ENCODE assay signal across 14 cellular contexts in genomic region chr17:29004081-29004692, GRCh38. TPM values are rescaled to one million over a fixed set of nuclear protein-coding genes. Genes with fewer than 3 reads are reported as not detected.
DNase-seq lines count a peak whose midpoint lies in the region; TF ChIP-seq lines count a peak whose summit lies in the region.
"Had no signal": no experiment of that assay in that cellular context is flagged by ENCODE, and none has a peak within 500 bp of the region (broad histone marks: within the 10 kb centered on the region; RNA-seq: fewer than 3 reads in every experiment).

No MANE protein-coding gene starts in this region.

- no peaks in the 10 kb centered on the region for H3K9me3 ChIP-seq in ectodermal cell (ENCODE audit: control insufficient read depth, low read length)
- H3K9me3 ChIP-seq: heart right ventricle, prostate gland, SJCRH30, vagina had no signal

- POLR2A ChIA-PET in HEK293T (lab: Yijun Ruan, JAX): no interaction called here

- H3K27me3 Mint-ChIP-seq in mesothelial cell of epicardium (ENCODE audit: low read depth): peaks cover 91% of the 10 kb centered on the region

- 75% methylated on average over 20 of the region's 20 CpGs for WGBS in ectodermal cell, 2 experiments

- H3K4me1 ChIP-seq in ectodermal cell (ENCODE audit: control insufficient read depth, insufficient read depth, low read length): peaks cover 31% of the 10 kb centered on the region

- no peak for TF ChIP-seq CTCF in mesothelial cell of epicardium (IDR thresholded peaks at IDR 0.05; ENCODE audit: unreplicated experiment)

- peak; percentile 17 for DNase-seq in AG08395 (ENCODE audit: low spot score)
- peak; percentile 8 for DNase-seq in NCI-H460 (ENCODE audit: extremely low read depth, low read depth)
- peak in 1 of 2 experiments; percentile 45 for DNase-seq in mesothelial cell of epicardium (ENCODE audit: low spot score in 2 of 2, unreplicated experiment in 2 of 2)
- no peak for DNase-seq in HEK293T (ENCODE audit: extremely low spot score)
- no peak for DNase-seq in cerebellum (ENCODE audit: low spot score)
- DNase-seq in HuH-7 (ENCODE audit: low spot score): no peak
- DNase-seq in Kasumi-1 (lab: John Stamatoyannopoulos, UW): no peak
- DNase-seq: AML-193, heart right ventricle had no signal

- H3K27ac Mint-ChIP-seq in mesothelial cell of epicardium: no peak overlapping the region

- no peaks in the 10 kb centered on the region for H3K36me3 ChIP-seq in ectodermal cell (ENCODE audit: control insufficient read depth, insufficient read depth, low read length)
- H3K36me3 ChIP-seq: heart right ventricle, prostate gland, SJCRH30, vagina had no signal

- peak overlapping the region; percentile 26 for H3K4me3 Mint-ChIP-seq in mesothelial cell of epicardium

- H3K36me3 Mint-ChIP-seq in mesothelial cell of epicardium: no peaks in the 10 kb centered on the region

- peaks cover 36% of the 10 kb centered on the region for H3K27me3 ChIP-seq in ectodermal cell (ENCODE audit: control insufficient read depth, insufficient read depth, low read length, poor library complexity, severe bottlenecking)
- H3K27me3 ChIP-seq: SJCRH30 had no signal

- H3K27ac ChIP-seq in ectodermal cell (ENCODE audit: insufficient read depth, low read depth, low read length, poor library complexity, severe bottlenecking): no peak overlapping the region
- H3K27ac ChIP-seq: heart right ventricle, prostate gland, SJCRH30, vagina had no signal

- CTCF ChIA-PET in HEK293T (lab: Yijun Ruan, JAX): no interaction called here

- H3K9me3 Mint-ChIP-seq in mesothelial cell of epicardium: no peaks in the 10 kb centered on the region

- H3K4me1 Mint-ChIP-seq in mesothelial cell of epicardium: peaks cover 6% of the 10 kb centered on the region

- H3K4me3 ChIP-seq in ectodermal cell (ENCODE audit: insufficient read depth, low read depth, low read length): peak overlapping the region; percentile 1
- H3K4me3 ChIP-seq: heart right ventricle, prostate gland, SJCRH30, vagina had no signal

TF ChIP-seq in HEK293T, 16 proteins besides CTCF, POLR2A, EP300 and RAD21:
- TF ChIP-seq FOXA1 (IDR thresholded peaks at IDR 0.05): no peak
- TF ChIP-seq FOXM1 (IDR thresholded peaks at IDR 0.05; ENCODE audit: borderline replicate concordance): no peak
- TF ChIP-seq NFRKB (IDR thresholded peaks at IDR 0.05): no peak
- TF ChIP-seq CTBP1 (IDR thresholded peaks at IDR 0.05; ENCODE audit: borderline replicate concordance): no peak
- no peak for TF ChIP-seq SUZ12 (IDR thresholded peaks at IDR 0.05)
- no peak for TF ChIP-seq FOXK2 (IDR thresholded peaks at IDR 0.05)
- no peak for TF ChIP-seq SP1 (IDR thresholded peaks at IDR 0.05)
- TF ChIP-seq PKNOX1 (IDR thresholded peaks at IDR 0.05): no peak
- no peak for TF ChIP-seq TARDBP (IDR thresholded peaks at IDR 0.05)
- no peak for TF ChIP-seq ZNF384 (IDR thresholded peaks at IDR 0.05)
- no peak for TF ChIP-seq ELF4 (IDR thresholded peaks at IDR 0.05)
- no peak for TF ChIP-seq LEF1 (IDR thresholded peaks at IDR 0.05; ENCODE audit: borderline replicate concordance)
- TF ChIP-seq BHLHE40 (IDR thresholded peaks at IDR 0.05; ENCODE audit: borderline replicate concordance): no peak
- TF ChIP-seq HDGF (IDR thresholded peaks at IDR 0.05; ENCODE audit: borderline replicate concordance): no peak
TF ChIP-seq in HEK293T: peak in this region for 0.

RNA-seq across cellular contexts. Expression of gene SEZ6, which starts 1.6 kb away (rescaled TPM):
- not detected in 2 replicates for total RNA-seq in NCI-H460 (2014; rRNA removed; shearing (Covaris generic))
- not detected in 2 replicates for polyA plus RNA-seq in NCI-H460 (2014; cell fraction: nucleus; rRNA removed)
- polyA plus RNA-seq in ectodermal cell (2013, experiment 1 of 4): 47.8 TPM
- 37.3 TPM for polyA plus RNA-seq in ectodermal cell (2013, experiment 2 of 4)
- polyA plus RNA-seq in ectodermal cell (2013, experiment 3 of 4): 28.5 TPM
- 26.5 TPM for polyA plus RNA-seq in ectodermal cell (2013, experiment 4 of 4)
- not detected in 3 replicates for total RNA-seq in mesothelial cell of epicardium
- 34.9 TPM for total RNA-seq in cerebellum
- total RNA-seq: heart right ventricle, mesenteric fat pad, vagina had no signal
- polyA plus RNA-seq: heart right ventricle had no signal

RNA-seq across cellular contexts. Expression of gene PIPOX, which starts 38.8 kb away (rescaled TPM):
- total RNA-seq in NCI-H460 (2014; rRNA removed; shearing (Covaris generic)): 0.35 and 0.62 TPM in 2 replicates
- polyA plus RNA-seq in NCI-H460 (2014; cell fraction: nucleus; rRNA removed): not detected in 2 replicates
- 19.8 TPM for polyA plus RNA-seq in ectodermal cell (2013, experiment 1 of 4)
- polyA plus RNA-seq in ectodermal cell (2013, experiment 2 of 4): 13.8 TPM
- 8.9 TPM for polyA plus RNA-seq in ectodermal cell (2013, experiment 3 of 4)
- polyA plus RNA-seq in ectodermal cell (2013, experiment 4 of 4): 10.7 TPM
- total RNA-seq in mesothelial cell of epicardium (4.1 to 5.0 TPM (median 4.4 TPM) in 3 replicates), cerebellum (6.4 TPM)

RNA-seq across cellular contexts. Expression of gene PHF12, which starts 52.9 kb away (rescaled TPM):
- total RNA-seq in NCI-H460 (2014; rRNA removed; shearing (Covaris generic)): 13.9 and 14.7 TPM in 2 replicates
- 11.3 and 17.0 TPM in 2 replicates for polyA plus RNA-seq in NCI-H460 (2014; cell fraction: nucleus; rRNA removed)
- 48.0 TPM for polyA plus RNA-seq in ectodermal cell (2013, experiment 1 of 4)
- 58.4 TPM for polyA plus RNA-seq in ectodermal cell (2013, experiment 2 of 4)
- 43.1 TPM for polyA plus RNA-seq in ectodermal cell (2013, experiment 3 of 4)
- polyA plus RNA-seq in ectodermal cell (2013, experiment 4 of 4): 45.3 TPM
- total RNA-seq in mesothelial cell of epicardium: 60.1 to 69.3 TPM (median 60.3 TPM) in 3 replicates
- total RNA-seq in cerebellum: 27.5 TPM

Comparison
In these comparisons a context has a peak if more than half of its experiments do, and no peak if none do; other contexts are left out.
1. DNase-seq: peak in AG08395 (single experiment) and NCI-H460 (single experiment); none in HEK293T (single experiment), cerebellum (single experiment), HuH-7 (single experiment) and Kasumi-1 (0 of 2).
2. RNA of gene SEZ6, which starts 1.6 kb away (total RNA-seq): 34.9 TPM in cerebellum (single experiment); not detected in NCI-H460 and not detected in mesothelial cell of epicardium; every median in the first group is over 10 times any median in the second.